Comparison of ENCODE assay signal across 9 cellular contexts in the genomic region with DNA sequence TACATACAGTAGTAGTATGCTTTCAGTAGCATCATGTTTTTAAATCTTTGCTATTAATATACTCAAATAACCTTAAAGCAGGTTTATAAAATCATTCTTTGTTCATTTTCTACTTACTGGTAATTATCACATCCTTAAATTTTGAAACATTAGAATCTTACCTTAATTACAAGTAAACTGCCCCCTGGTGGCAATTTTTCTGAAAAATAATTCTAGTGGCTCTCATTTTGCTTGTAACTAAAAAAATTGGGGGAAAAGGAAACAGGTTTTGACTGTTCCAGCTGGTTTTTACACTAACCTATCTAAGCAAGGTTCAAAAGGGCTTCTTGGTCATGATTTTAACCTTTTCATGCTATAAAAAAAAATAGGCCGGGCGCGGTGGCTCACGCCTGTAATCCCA. TPM values are rescaled to one million over a fixed set of nuclear protein-coding genes. Genes with fewer than 3 reads are reported as not detected.
DNase-seq lines count a peak whose midpoint lies in the region; ATAC-seq and TF ChIP-seq lines count a peak whose summit lies in the region.
"Had no signal": no experiment of that assay in that cellular context is flagged by ENCODE, and none has a peak within 500 bp of the region (broad histone marks: within the 10 kb centered on the region; RNA-seq: fewer than 3 reads in every experiment).

No MANE protein-coding gene starts in this region.

- DNase-seq in NCI-H82 (lab: John Stamatoyannopoulos, UW) (peak; percentile 52), NCI-H82 treated with DMSO at 0.1 percent for 48 hours (lab: John Stamatoyannopoulos, UW; ENCODE audit: unreplicated experiment) (no peak), MM.1S (peak; percentile 46), dorsolateral prefrontal cortex (no peak), progenitor cell of endocrine pancreas (ENCODE audit: low spot score, unreplicated experiment) (no peak), LoVo (ENCODE audit: low spot score) (no peak)
- DNase-seq in activated T-cell treated with anti-CD3 and anti-CD28 coated beads, Interleukin-2, amount 50 U/mL, for 24 hours: no peak

- peaks cover 4% of the 10 kb centered on the region for H3K9me3 Mint-ChIP-seq in progenitor cell of endocrine pancreas (ENCODE audit: low read depth)
- H3K9me3 Mint-ChIP-seq in activated T-cell treated with anti-CD3 and anti-CD28 coated beads, Interleukin-2, amount 50 U/mL, for 24 hours: peaks cover 6% of the 10 kb centered on the region
- H3K9me3 Mint-ChIP-seq: activated naive CD4-positive, alpha-beta T cell treated with anti-CD3 and anti-CD28 coated beads, Interleukin-2, amount 50 U/mL, for 72 hours had no signal

- H3K36me3 ChIP-seq in MM.1S (replicated peaks; ENCODE audit: insufficient read depth, low read length): no peaks in the 10 kb centered on the region

- H3K36me3 Mint-ChIP-seq in progenitor cell of endocrine pancreas (ENCODE audit: insufficient read depth): peaks cover under 1% of the 10 kb centered on the region
- peaks cover 20% of the 10 kb centered on the region for H3K36me3 Mint-ChIP-seq in activated T-cell treated with anti-CD3 and anti-CD28 coated beads, Interleukin-2, amount 50 U/mL, for 24 hours (ENCODE audit: low read depth)

- H3K27ac Mint-ChIP-seq in progenitor cell of endocrine pancreas: no peak overlapping the region
- H3K27ac Mint-ChIP-seq in activated T-cell treated with anti-CD3 and anti-CD28 coated beads, Interleukin-2, amount 50 U/mL, for 24 hours: no peak overlapping the region
- H3K27ac Mint-ChIP-seq: activated naive CD4-positive, alpha-beta T cell treated with anti-CD3 and anti-CD28 coated beads, Interleukin-2, amount 50 U/mL, for 72 hours had no signal

- no peaks in the 10 kb centered on the region for H3K9me2 ChIP-seq in MM.1S (replicated peaks; ENCODE audit: insufficient read depth, low read length)

- H3K4me3 ChIP-seq in MM.1S (ENCODE audit: low read length) (no peak overlapping the region), dorsolateral prefrontal cortex (no peak overlapping the region)

- no peak overlapping the region for H3K4me3 Mint-ChIP-seq in progenitor cell of endocrine pancreas (ENCODE audit: low read depth)
- no peak overlapping the region for H3K4me3 Mint-ChIP-seq in activated T-cell treated with anti-CD3 and anti-CD28 coated beads, Interleukin-2, amount 50 U/mL, for 24 hours

- no peak for ATAC-seq in GM19328 (IDR thresholded peaks at IDR 0.05; ENCODE audit: unreplicated experiment)
- ATAC-seq: activated naive CD4-positive, alpha-beta T cell treated with anti-CD3 and anti-CD28 coated beads, Interleukin-2, amount 50 U/mL, for 72 hours had no signal

- intact Hi-C loops in dorsolateral prefrontal cortex (cut with DNase I): no loop called here

- TF ChIP-seq CTCF in MM.1S (IDR thresholded peaks at IDR 0.05; ENCODE audit: low read length): peak; percentile 42
- TF ChIP-seq CTCF in dorsolateral prefrontal cortex (IDR thresholded peaks at IDR 0.05 in 54 of 56, conservative IDR thresholded peaks at IDR 0.05 in 2 of 56; ENCODE audit: low read depth in 1 of 56, partially characterized antibody in 56 of 56): peak in 55 of 56 donors; percentile 20 to 67 (median 40)
- peak; percentile 46 for TF ChIP-seq CTCF in progenitor cell of endocrine pancreas (IDR thresholded peaks at IDR 0.05; ENCODE audit: unreplicated experiment)

- H3K79me2 ChIP-seq in MM.1S (ENCODE audit: low read length): no peaks in the 10 kb centered on the region

- H3K27me3 ChIP-seq in MM.1S (replicated peaks; ENCODE audit: insufficient read depth, low read length): no peaks in the 10 kb centered on the region
- H3K27me3 ChIP-seq in dorsolateral prefrontal cortex: no peaks in the 10 kb centered on the region

- no peaks in the 10 kb centered on the region for H3K9me3 ChIP-seq in MM.1S (replicated peaks; ENCODE audit: insufficient read depth, low read length)

- H3K27ac ChIP-seq in MM.1S (ENCODE audit: low read length) (no peak overlapping the region), dorsolateral prefrontal cortex (no peak overlapping the region)

- H3K4me1 Mint-ChIP-seq in progenitor cell of endocrine pancreas (ENCODE audit: low read depth): no peaks in the 10 kb centered on the region
- no peaks in the 10 kb centered on the region for H3K4me1 Mint-ChIP-seq in activated T-cell treated with anti-CD3 and anti-CD28 coated beads, Interleukin-2, amount 50 U/mL, for 24 hours (ENCODE audit: low read depth)

- H3K27me3 Mint-ChIP-seq in progenitor cell of endocrine pancreas: no peaks in the 10 kb centered on the region
- H3K27me3 Mint-ChIP-seq in activated T-cell treated with anti-CD3 and anti-CD28 coated beads, Interleukin-2, amount 50 U/mL, for 24 hours: no peaks in the 10 kb centered on the region

- no peaks in the 10 kb centered on the region; the same call in 1 of the 2 replicates for H3F3A ChIP-seq in MM.1S (ENCODE audit: insufficient read depth, low read length)

- no peak overlapping the region for H3K4me2 ChIP-seq in MM.1S (ENCODE audit: low read depth, low read length)

- H2AFZ ChIP-seq in MM.1S (ENCODE audit: low read length): no peak overlapping the region

- no peak overlapping the region for H3K9ac ChIP-seq in MM.1S (ENCODE audit: low read length)

- no peaks in the 10 kb centered on the region for H4K20me1 ChIP-seq in MM.1S (ENCODE audit: insufficient read depth, low read length)

- no peaks in the 10 kb centered on the region for H3K4me1 ChIP-seq in MM.1S (ENCODE audit: low read length)

RNA-seq across cellular contexts. Expression of a gene that starts 18.5 kb away (rescaled TPM):
- total RNA-seq in dorsolateral prefrontal cortex: 1 to 10 TPM in 10 of 120 experiments, under 1 TPM in 110; 0.15 to 2.2 (median 0.58) TPM
- total RNA-seq in progenitor cell of endocrine pancreas: 0.17 and 0.20 TPM in 2 replicates

RNA-seq across cellular contexts. Expression of a gene that starts 27.2 kb away (rescaled TPM):
- total RNA-seq in dorsolateral prefrontal cortex (100 to 1,000 TPM in 14 of 120 experiments, 10 to 100 TPM in 106; 49.4 to 120 (median 83.1) TPM), progenitor cell of endocrine pancreas (67.3 and 67.9 TPM in 2 replicates)

RNA-seq across cellular contexts. Expression of a gene that starts 27.9 kb away (rescaled TPM):
- total RNA-seq in dorsolateral prefrontal cortex: 10 to 100 TPM; 42.8 to 88.4 (median 63.7) TPM
- 63.7 and 65.9 TPM in 2 replicates for total RNA-seq in progenitor cell of endocrine pancreas

Comparison
In these comparisons a context has a peak if more than half of its experiments do, and no peak if none do; other contexts are left out.
1. DNase-seq: peak in NCI-H82 (single experiment) and MM.1S (single experiment); none in NCI-H82 treated with DMSO at 0.1 percent for 48 hours (single experiment), dorsolateral prefrontal cortex (0 of 10), progenitor cell of endocrine pancreas (single experiment), LoVo (single experiment) and activated T-cell treated with anti-CD3 and anti-CD28 coated beads, Interleukin-2, amount 50 U/mL, for 24 hours (single experiment).
2. Peak in every context shown above with its lines, with median percentiles within 50 percentile points of each other: CTCF ChIP-seq.